Comparison of ENCODE assay signal across 15 cellular contexts in the genomic region with DNA sequence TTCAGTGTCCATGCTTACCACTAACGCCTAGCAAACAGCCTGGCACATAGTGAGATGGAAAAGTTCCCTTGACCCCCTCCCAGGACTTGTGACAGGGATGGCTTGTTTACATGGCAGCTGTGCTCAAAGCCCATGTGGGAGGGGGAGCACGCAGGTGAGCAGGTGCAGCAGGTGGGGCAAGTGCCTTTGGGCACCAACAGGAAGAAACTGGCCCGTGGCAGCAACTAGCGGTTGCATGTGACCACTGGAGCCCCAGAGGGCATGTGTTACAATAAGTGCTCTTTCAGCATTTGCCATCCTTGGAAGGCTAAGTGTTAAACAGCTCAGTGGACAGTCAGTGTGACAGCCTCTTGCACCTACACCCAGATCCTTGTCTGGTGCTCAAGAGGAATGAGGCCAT.
DNase-seq lines count a peak whose midpoint lies in the region.
"Had no signal": no experiment of that assay in that cellular context is flagged by ENCODE, and none has a peak within 500 bp of the region (broad histone marks: within the 10 kb centered on the region; RNA-seq: fewer than 3 reads in every experiment).

No MANE protein-coding gene starts in this region.

- DNase-seq in NCI-H345 (lab: John Stamatoyannopoulos, UW) (peak; percentile 1), NCI-H345 treated with DMSO at 0.1 percent for 48 hours (lab: John Stamatoyannopoulos, UW; ENCODE audit: unreplicated experiment) (no peak), NCI-H146 (lab: John Stamatoyannopoulos, UW) (peak; percentile 96), RPMI8226 (peak; percentile 55), DMS 273 (lab: John Stamatoyannopoulos, UW; ENCODE audit: unreplicated experiment) (no peak), NCI-H524 (lab: John Stamatoyannopoulos, UW) (no peak)
- no peak for DNase-seq in activated CD4-positive, CD25-positive, alpha-beta regulatory T cell treated with anti-CD3 and anti-CD28 coated beads, Interleukin-2, amount 50 U/mL, for 72 hours
- DNase-seq: Calu3; CD4-positive, alpha-beta T cell; DND-41; NCI-H2029 treated with DMSO at 0.1 percent for 48 hours; NCI-H2227 treated with DMSO at 0.1 percent for 48 hours; NCI-H774; PC-3; SJCRH30 had no signal

Comparison
In these comparisons a context has a peak if more than half of its experiments do, and no peak if none do; other contexts are left out.
1. DNase-seq: peak in NCI-H345 (single experiment), NCI-H146 (single experiment) and RPMI8226 (single experiment); none in NCI-H345 treated with DMSO at 0.1 percent for 48 hours (single experiment), DMS 273 (single experiment), NCI-H524 (0 of 2) and activated CD4-positive, CD25-positive, alpha-beta regulatory T cell treated with anti-CD3 and anti-CD28 coated beads, Interleukin-2, amount 50 U/mL, for 72 hours (single experiment).